In genomic region chr9:98328141-98328540, GRCh38 we compare ENCODE assay signal across 32 cellular contexts.
"Had no signal": no experiment of that assay in that cellular context is flagged by ENCODE, and none has a peak within 500 bp of the region (broad histone marks: within the 10 kb centered on the region; RNA-seq: fewer than 3 reads in every experiment).

No MANE protein-coding gene starts in this region.

- H3K27ac Mint-ChIP-seq: activated CD4-positive, alpha-beta T cell treated with anti-CD3 and anti-CD28 coated beads for 36 hours; activated CD4-positive, alpha-beta T cell treated with anti-CD3 and anti-CD28 coated beads, Interleukin-2, amount 10 ng/mL, durations not matched to agents 7 days and 5 days; activated naive CD4-positive, alpha-beta T cell treated with anti-CD3 and anti-CD28 coated beads, Interleukin-2, amount 50 U/mL, for 24 hours; activated naive CD8-positive, alpha-beta T cell treated with anti-CD3 and anti-CD28 coated beads, Interleukin-2, amount 10 ng/mL, durations not matched to agents 7 days and 5 days; activated T-cell treated with anti-CD3 and anti-CD28 coated beads, Interleukin-2, amount 50 U/mL, for 24 hours; activated T-helper 2 cell treated with anti-CD3 and anti-CD28 coated beads, Interferon-gamma antibody, Interleukin-2, Interleukin-4, amounts not matched to agents 10 μg/mL and 5 μg/mL and 100 μg/mL, durations not matched to agents 14 hours and 24 hours and 36 hours; IgD-negative memory B cell; T-helper 1 cell treated with Interleukin-12 subunit alpha and Interleukin-12 subunit beta and Interleukin-4 antibody, amounts not matched to agents 30 μg/mL and 1 μg/mL, for 36 hours; T-helper 2 cell treated with Interferon-gamma antibody and Interleukin-4, amounts not matched to agents 5 μg/mL and 100 μg/mL, for 36 hours; WTC11 had no signal

- H3K4me1 Mint-ChIP-seq: activated naive CD4-positive, alpha-beta T cell treated with anti-CD3 and anti-CD28 coated beads, Interleukin-2, amount 50 U/mL, for 24 hours; central memory CD8-positive, alpha-beta T cell had no signal

- H3K27me3 Mint-ChIP-seq: activated naive CD4-positive, alpha-beta T cell treated with anti-CD3 and anti-CD28 coated beads, Interleukin-2, amount 50 U/mL, for 24 hours had no signal

- H3K27me3 ChIP-seq: ascending aorta, cardiac muscle cell, SJSA1 had no signal

- H3K9me2 ChIP-seq: SK-N-SH had no signal

- H3K9me3 Mint-ChIP-seq: activated CD4-positive, alpha-beta T cell treated with anti-CD3 and anti-CD28 coated beads, Interleukin-2, amount 10 ng/mL, durations not matched to agents 7 days and 5 days; activated naive CD4-positive, alpha-beta T cell treated with anti-CD3 and anti-CD28 coated beads, Interleukin-2, amount 50 U/mL, for 24 hours; activated naive CD8-positive, alpha-beta T cell treated with anti-CD3 and anti-CD28 coated beads, Interleukin-2, amount 10 ng/mL, durations not matched to agents 7 days and 5 days; activated T-cell treated with anti-CD3 and anti-CD28 coated beads, Interleukin-2, amount 50 U/mL, for 24 hours; activated T-helper 2 cell treated with anti-CD3 and anti-CD28 coated beads, Interferon-gamma antibody, Interleukin-2, Interleukin-4, amounts not matched to agents 10 μg/mL and 5 μg/mL and 100 μg/mL, durations not matched to agents 14 hours and 24 hours and 36 hours; central memory CD8-positive, alpha-beta T cell; IgD-negative memory B cell; T-helper 1 cell treated with Interleukin-12 subunit alpha and Interleukin-12 subunit beta and Interleukin-4 antibody, amounts not matched to agents 30 μg/mL and 1 μg/mL, for 36 hours; T-helper 2 cell treated with Interferon-gamma antibody and Interleukin-4, amounts not matched to agents 5 μg/mL and 100 μg/mL, for 36 hours; WTC11 had no signal

- H3K4me1 ChIP-seq: ascending aorta had no signal

- H3K4me2 ChIP-seq: SK-N-SH had no signal

- DNase-seq: activated CD4-positive, alpha-beta T cell treated with anti-CD3 and anti-CD28 coated beads for 36 hours; activated CD4-positive, alpha-beta T cell treated with anti-CD3 and anti-CD28 coated beads, Interleukin-2, amount 10 ng/mL, durations not matched to agents 7 days and 5 days; activated CD4-positive, alpha-beta T cell treated with anti-CD3 and anti-CD28 coated beads, Interleukin-2, amount 50 U/mL, for 48 hours; activated CD8-positive, alpha-beta memory T cell treated with anti-CD3 and anti-CD28 coated beads for 24 hours; activated gamma-delta T cell; activated naive CD4-positive, alpha-beta T cell treated with Interleukin-2 at 50 U/mL for 16 hours; activated naive CD8-positive, alpha-beta T cell treated with anti-CD3 and anti-CD28 coated beads, Interleukin-2, amount 10 ng/mL, durations not matched to agents 7 days and 5 days; activated T-cell treated with anti-CD3 and anti-CD28 coated beads, Interleukin-2, amount 50 U/mL, for 24 hours; amygdala; KG1; MM.1S; NCI-H1105; NCI-H1436; NCI-H1694; NCI-H2029; NCI-H345; NCI-H524 treated with DMSO at 0.1 percent for 48 hours; SHP77; SK-N-SH had no signal

- H3K9me3 ChIP-seq: ascending aorta, SJSA1, SK-N-SH had no signal

- H3K4me3 Mint-ChIP-seq: activated CD4-positive, alpha-beta T cell treated with anti-CD3 and anti-CD28 coated beads for 36 hours; activated CD4-positive, alpha-beta T cell treated with anti-CD3 and anti-CD28 coated beads, Interleukin-2, amount 10 ng/mL, durations not matched to agents 7 days and 5 days; activated naive CD4-positive, alpha-beta T cell treated with anti-CD3 and anti-CD28 coated beads, Interleukin-2, amount 50 U/mL, for 24 hours; activated naive CD8-positive, alpha-beta T cell treated with anti-CD3 and anti-CD28 coated beads, Interleukin-2, amount 10 ng/mL, durations not matched to agents 7 days and 5 days; activated T-cell treated with anti-CD3 and anti-CD28 coated beads, Interleukin-2, amount 50 U/mL, for 24 hours; central memory CD8-positive, alpha-beta T cell; IgD-negative memory B cell; T-helper 1 cell treated with Interleukin-12 subunit alpha and Interleukin-12 subunit beta and Interleukin-4 antibody, amounts not matched to agents 30 μg/mL and 1 μg/mL, for 36 hours; T-helper 2 cell treated with Interferon-gamma antibody and Interleukin-4, amounts not matched to agents 5 μg/mL and 100 μg/mL, for 36 hours; WTC11 had no signal

- H3K36me3 ChIP-seq: ascending aorta, cardiac muscle cell, SJSA1 had no signal

- H3K9ac ChIP-seq: SK-N-SH had no signal

- H3K36me3 Mint-ChIP-seq: activated naive CD4-positive, alpha-beta T cell treated with anti-CD3 and anti-CD28 coated beads, Interleukin-2, amount 50 U/mL, for 24 hours; activated naive CD8-positive, alpha-beta T cell treated with anti-CD3 and anti-CD28 coated beads, Interleukin-2, amount 10 ng/mL, durations not matched to agents 7 days and 5 days; WTC11 had no signal

- H3K27ac ChIP-seq: ascending aorta, cardiac muscle cell, SJSA1 had no signal

- H3K4me3 ChIP-seq: ascending aorta, cardiac muscle cell, SJSA1 had no signal

- ATAC-seq: activated CD4-positive, alpha-beta T cell treated with anti-CD3 and anti-CD28 coated beads for 36 hours; activated CD4-positive, CD25-positive, alpha-beta regulatory T cell treated with anti-CD3 and anti-CD28 coated beads, Interleukin-2, amount 50 U/mL, for 24 hours; Panc1; WTC11 had no signal

- FAIRE-seq: TTC549 had no signal
